1 cellular context compared by ENCODE assay signal in the genomic region with DNA sequence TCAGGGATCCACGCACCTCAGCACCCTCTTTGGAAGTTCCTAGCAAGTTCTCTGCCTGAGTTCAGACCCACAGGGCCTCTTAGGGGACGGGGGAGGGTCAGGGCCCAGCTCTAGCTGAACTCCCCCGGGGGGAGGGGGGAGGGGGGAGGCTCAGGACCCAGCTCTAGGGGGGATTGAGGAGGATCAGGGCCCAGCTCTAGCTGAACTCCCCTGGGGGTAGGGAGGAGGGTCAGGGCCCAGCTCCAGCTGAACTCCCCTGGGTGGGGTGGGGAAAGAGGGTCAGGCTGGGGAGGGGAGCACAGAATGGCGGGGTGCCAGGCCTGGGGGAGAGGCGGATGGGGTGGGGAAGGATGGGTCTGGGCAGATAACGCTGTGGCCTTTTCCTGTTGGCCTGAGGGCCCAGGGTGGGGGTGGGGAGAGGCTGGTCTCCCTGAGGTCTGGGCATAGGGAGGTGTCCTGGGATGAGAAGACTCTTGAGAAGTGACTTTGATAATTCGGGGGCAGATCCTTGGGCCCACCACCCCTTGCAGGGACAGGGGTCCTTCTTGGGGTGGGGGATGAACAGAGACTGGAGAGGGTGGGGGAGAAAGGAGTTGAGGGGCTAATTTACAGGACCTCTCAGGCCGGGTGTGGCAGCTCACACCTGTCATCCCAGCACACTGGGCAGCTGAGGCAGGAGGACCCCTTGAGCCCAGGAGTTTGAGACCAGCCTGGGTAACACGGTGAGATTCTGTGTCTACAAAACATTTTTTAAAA.
A peak's percentile ranks its signal among the peaks of the same experiment; 100 is the strongest.
TF ChIP-seq lines count a peak whose summit lies in the region.

No MANE protein-coding gene starts in this region.

TF ChIP-seq in K562, 482 proteins besides CTCF, POLR2A, EP300 and RAD21 (continued from another document and continues in another):
- TF ChIP-seq, protein P1, sequence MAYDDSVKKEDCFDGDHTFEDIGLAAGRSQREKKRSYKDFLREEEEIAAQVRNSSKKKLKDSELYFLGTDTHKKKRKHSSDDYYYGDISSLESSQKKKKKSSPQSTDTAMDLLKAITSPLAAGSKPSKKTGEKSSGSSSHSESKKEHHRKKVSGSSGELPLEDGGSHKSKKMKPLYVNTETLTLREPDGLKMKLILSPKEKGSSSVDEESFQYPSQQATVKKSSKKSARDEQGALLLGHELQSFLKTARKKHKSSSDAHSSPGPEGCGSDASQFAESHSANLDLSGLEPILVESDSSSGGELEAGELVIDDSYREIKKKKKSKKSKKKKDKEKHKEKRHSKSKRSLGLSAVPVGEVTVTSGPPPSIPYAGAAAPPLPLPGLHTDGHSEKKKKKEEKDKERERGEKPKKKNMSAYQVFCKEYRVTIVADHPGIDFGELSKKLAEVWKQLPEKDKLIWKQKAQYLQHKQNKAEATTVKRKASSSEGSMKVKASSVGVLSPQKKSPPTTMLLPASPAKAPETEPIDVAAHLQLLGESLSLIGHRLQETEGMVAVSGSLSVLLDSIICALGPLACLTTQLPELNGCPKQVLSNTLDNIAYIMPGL (CRISPR knock-in tag; IDR thresholded peaks at IDR 0.05), result no peak
- TF ChIP-seq, protein P2, sequence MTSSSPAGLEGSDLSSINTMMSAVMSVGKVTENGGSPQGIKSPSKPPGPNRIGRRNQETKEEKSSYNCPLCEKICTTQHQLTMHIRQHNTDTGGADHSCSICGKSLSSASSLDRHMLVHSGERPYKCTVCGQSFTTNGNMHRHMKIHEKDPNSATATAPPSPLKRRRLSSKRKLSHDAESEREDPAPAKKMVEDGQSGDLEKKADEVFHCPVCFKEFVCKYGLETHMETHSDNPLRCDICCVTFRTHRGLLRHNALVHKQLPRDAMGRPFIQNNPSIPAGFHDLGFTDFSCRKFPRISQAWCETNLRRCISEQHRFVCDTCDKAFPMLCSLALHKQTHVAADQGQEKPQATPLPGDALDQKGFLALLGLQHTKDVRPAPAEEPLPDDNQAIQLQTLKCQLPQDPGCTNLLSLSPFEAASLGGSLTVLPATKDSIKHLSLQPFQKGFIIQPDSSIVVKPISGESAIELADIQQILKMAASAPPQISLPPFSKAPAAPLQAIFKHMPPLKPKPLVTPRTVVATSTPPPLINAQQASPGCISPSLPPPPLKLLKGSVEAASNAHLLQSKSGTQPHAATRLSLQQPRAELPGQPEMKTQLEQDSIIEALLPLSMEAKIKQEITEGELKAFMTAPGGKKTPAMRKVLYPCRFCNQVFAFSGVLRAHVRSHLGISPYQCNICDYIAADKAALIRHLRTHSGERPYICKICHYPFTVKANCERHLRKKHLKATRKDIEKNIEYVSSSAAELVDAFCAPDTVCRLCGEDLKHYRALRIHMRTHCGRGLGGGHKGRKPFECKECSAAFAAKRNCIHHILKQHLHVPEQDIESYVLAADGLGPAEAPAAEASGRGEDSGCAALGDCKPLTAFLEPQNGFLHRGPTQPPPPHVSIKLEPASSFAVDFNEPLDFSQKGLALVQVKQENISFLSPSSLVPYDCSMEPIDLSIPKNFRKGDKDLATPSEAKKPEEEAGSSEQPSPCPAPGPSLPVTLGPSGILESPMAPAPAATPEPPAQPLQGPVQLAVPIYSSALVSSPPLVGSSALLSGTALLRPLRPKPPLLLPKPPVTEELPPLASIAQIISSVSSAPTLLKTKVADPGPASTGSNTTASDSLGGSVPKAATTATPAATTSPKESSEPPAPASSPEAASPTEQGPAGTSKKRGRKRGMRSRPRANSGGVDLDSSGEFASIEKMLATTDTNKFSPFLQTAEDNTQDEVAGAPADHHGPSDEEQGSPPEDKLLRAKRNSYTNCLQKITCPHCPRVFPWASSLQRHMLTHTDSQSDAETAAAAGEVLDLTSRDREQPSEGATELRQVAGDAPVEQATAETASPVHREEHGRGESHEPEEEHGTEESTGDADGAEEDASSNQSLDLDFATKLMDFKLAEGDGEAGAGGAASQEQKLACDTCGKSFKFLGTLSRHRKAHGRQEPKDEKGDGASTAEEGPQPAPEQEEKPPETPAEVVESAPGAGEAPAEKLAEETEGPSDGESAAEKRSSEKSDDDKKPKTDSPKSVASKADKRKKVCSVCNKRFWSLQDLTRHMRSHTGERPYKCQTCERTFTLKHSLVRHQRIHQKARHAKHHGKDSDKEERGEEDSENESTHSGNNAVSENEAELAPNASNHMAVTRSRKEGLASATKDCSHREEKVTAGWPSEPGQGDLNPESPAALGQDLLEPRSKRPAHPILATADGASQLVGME (CRISPR knock-in tag; IDR thresholded peaks at IDR 0.05), result no peak
- TF ChIP-seq PML (IDR thresholded peaks at IDR 0.05; ENCODE audit: low read length), result no peak; the same call in 1 of the 2 replicates
- no peak for TF ChIP-seq ZNF830 (CRISPR knock-in tag; IDR thresholded peaks at IDR 0.05)
- no peak for TF ChIP-seq ELF2 (CRISPR knock-in tag; IDR thresholded peaks at IDR 0.05)
- no peak for TF ChIP-seq TSHZ1 (CRISPR knock-in tag; IDR thresholded peaks at IDR 0.05)
- TF ChIP-seq ZNF77 (CRISPR knock-in tag; IDR thresholded peaks at IDR 0.05), result no peak
- TF ChIP-seq NONO (IDR thresholded peaks at IDR 0.05; ENCODE audit: low read depth in 2 of 2, low read length in 1 of 2), result no peak
- TF ChIP-seq ZNF311 (CRISPR knock-in tag; IDR thresholded peaks at IDR 0.05), result no peak
- no peak for TF ChIP-seq ZBTB34 (CRISPR knock-in tag; IDR thresholded peaks at IDR 0.05)
- no peak for TF ChIP-seq ZNF639 (CRISPR knock-in tag; conservative IDR thresholded peaks at IDR 0.05 in 1 of 2, IDR thresholded peaks at IDR 0.05 in 1 of 2)
- TF ChIP-seq ZBED1 (IDR thresholded peaks at IDR 0.05), result 0 out of 2 replicates have a peak, but pooled peaks have one; percentile 63
- TF ChIP-seq U2AF1 (optimal IDR thresholded peaks at IDR 0.05; ENCODE audit: low read depth, low read length), result no peak
- TF ChIP-seq MIER1 (IDR thresholded peaks at IDR 0.05; ENCODE audit: low read depth), result no peak
- TF ChIP-seq CC2D1A (IDR thresholded peaks at IDR 0.05), result no peak
- no peak for TF ChIP-seq FUS (optimal IDR thresholded peaks at IDR 0.05; ENCODE audit: low read depth, low read length)
- no peak for TF ChIP-seq PCBP2 (IDR thresholded peaks at IDR 0.05; ENCODE audit: low read depth, low read length, poor library complexity, severe bottlenecking)
- TF ChIP-seq GATAD2B (IDR thresholded peaks at IDR 0.05; ENCODE audit: borderline replicate concordance), result no peak
- TF ChIP-seq POLR2B (IDR thresholded peaks at IDR 0.05; ENCODE audit: low read depth, partially characterized antibody), result peak; percentile 44
- TF ChIP-seq RHOXF2B (CRISPR knock-in tag; conservative IDR thresholded peaks at IDR 0.05), result no peak
- no peak for TF ChIP-seq NR2C1 (IDR thresholded peaks at IDR 0.05)
- no peak for TF ChIP-seq NR2C1 (tag; IDR thresholded peaks at IDR 0.05)
- no peak for TF ChIP-seq HDAC2 (IDR thresholded peaks at IDR 0.05)
- TF ChIP-seq ASH1L (IDR thresholded peaks at IDR 0.05; ENCODE audit: borderline replicate concordance, low read depth, partially characterized antibody), result no peak
- TF ChIP-seq ARID1B (IDR thresholded peaks at IDR 0.05), result peak; percentile 82
- no peak for TF ChIP-seq SRSF9 (IDR thresholded peaks at IDR 0.05; ENCODE audit: borderline replicate concordance, low read depth, low read length)
- TF ChIP-seq HNRNPLL (IDR thresholded peaks at IDR 0.05; ENCODE audit: low read depth, low read length, poor library complexity, severe bottlenecking), result no peak
- no peak for TF ChIP-seq HSF4 (CRISPR knock-in tag; IDR thresholded peaks at IDR 0.05; ENCODE audit: borderline replicate concordance)
- no peak for TF ChIP-seq ZBTB5 (IDR thresholded peaks at IDR 0.05)
- TF ChIP-seq TFE3 (CRISPR knock-in tag; IDR thresholded peaks at IDR 0.05), result no peak
- no peak for TF ChIP-seq KDM2B (CRISPR knock-in tag; IDR thresholded peaks at IDR 0.05)
- TF ChIP-seq, protein P3, sequence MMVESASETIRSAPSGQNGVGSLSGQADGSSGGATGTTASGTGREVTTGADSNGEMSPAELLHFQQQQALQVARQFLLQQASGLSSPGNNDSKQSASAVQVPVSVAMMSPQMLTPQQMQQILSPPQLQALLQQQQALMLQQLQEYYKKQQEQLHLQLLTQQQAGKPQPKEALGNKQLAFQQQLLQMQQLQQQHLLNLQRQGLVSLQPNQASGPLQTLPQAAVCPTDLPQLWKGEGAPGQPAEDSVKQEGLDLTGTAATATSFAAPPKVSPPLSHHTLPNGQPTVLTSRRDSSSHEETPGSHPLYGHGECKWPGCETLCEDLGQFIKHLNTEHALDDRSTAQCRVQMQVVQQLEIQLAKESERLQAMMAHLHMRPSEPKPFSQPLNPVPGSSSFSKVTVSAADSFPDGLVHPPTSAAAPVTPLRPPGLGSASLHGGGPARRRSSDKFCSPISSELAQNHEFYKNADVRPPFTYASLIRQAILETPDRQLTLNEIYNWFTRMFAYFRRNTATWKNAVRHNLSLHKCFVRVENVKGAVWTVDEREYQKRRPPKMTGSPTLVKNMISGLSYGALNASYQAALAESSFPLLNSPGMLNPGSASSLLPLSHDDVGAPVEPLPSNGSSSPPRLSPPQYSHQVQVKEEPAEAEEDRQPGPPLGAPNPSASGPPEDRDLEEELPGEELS (CRISPR knock-in tag; IDR thresholded peaks at IDR 0.05; ENCODE audit: borderline replicate concordance), result no peak
- TF ChIP-seq KLF16 (IDR thresholded peaks at IDR 0.05), result peak; percentile 75
- no peak for TF ChIP-seq BHLHE40 (IDR thresholded peaks at IDR 0.05; ENCODE audit: low read length)
- TF ChIP-seq NCOA4 (IDR thresholded peaks at IDR 0.05; ENCODE audit: partially characterized antibody), result no peak
- TF ChIP-seq SP1 (CRISPR knock-in tag; IDR thresholded peaks at IDR 0.05), result no peak
- no peak for TF ChIP-seq RBBP5 (IDR thresholded peaks at IDR 0.05; ENCODE audit: borderline replicate concordance, insufficient read depth, low read length, poor library complexity, severe bottlenecking)
- TF ChIP-seq FIP1L1 (IDR thresholded peaks at IDR 0.05; ENCODE audit: low read depth, low read length, poor library complexity, severe bottlenecking), result no peak
- peak; percentile 24; the same call in 1 of the 2 replicates for TF ChIP-seq FOSL1 (tag; conservative IDR thresholded peaks at IDR 0.05)
- TF ChIP-seq NRF1 (conservative IDR thresholded peaks at IDR 0.05 in 1 of 2, IDR thresholded peaks at IDR 0.05 in 1 of 2), result no peak
